In genomic region chr7:96708872-96709271, GRCh38 we compare ENCODE assay signal across 8 cellular contexts. TPM values are rescaled to one million over a fixed set of nuclear protein-coding genes. Genes with fewer than 3 reads are reported as not detected.
DNase-seq lines count a peak whose midpoint lies in the region; ATAC-seq, FAIRE-seq and TF ChIP-seq lines count a peak whose summit lies in the region.

No MANE protein-coding gene starts in this region.

- peak overlapping the region; percentile 97 for H3K4me3 Mint-ChIP-seq in stimulated activated naive CD8-positive, alpha-beta T cell treated with anti-CD3 and anti-CD28 coated beads, Interleukin-15, Interleukin-2, amounts not matched to agents 100 ng/mL and 50 ng/mL, for 24 hours

- ATAC-seq in stimulated activated naive CD8-positive, alpha-beta T cell treated with anti-CD3 and anti-CD28 coated beads, Interleukin-15, Interleukin-2, amounts not matched to agents 100 U/mL and 50 U/mL, for 24 hours: no peak
- ATAC-seq in pancreas (no peak), GM21723 (IDR thresholded peaks at IDR 0.05; ENCODE audit: unreplicated experiment) (no peak)

- no peak for TF ChIP-seq CTCF in pancreas (IDR thresholded peaks at IDR 0.05)

- H3K9me3 Mint-ChIP-seq in stimulated activated naive CD8-positive, alpha-beta T cell treated with anti-CD3 and anti-CD28 coated beads, Interleukin-15, Interleukin-2, amounts not matched to agents 100 ng/mL and 50 ng/mL, for 24 hours: peaks cover 18% of the 10 kb centered on the region

- peak overlapping the region; percentile 78 for H3K4me3 ChIP-seq in MG63
- peak overlapping the region; percentile 94 for H3K4me3 ChIP-seq in endocrine pancreas (ENCODE audit: control insufficient read depth, insufficient read depth, low read length)
- H3K4me3 ChIP-seq in pancreas: peak overlapping the region; percentile 37 to 90 (median 78)

- no peaks in the 10 kb centered on the region for H3K27me3 ChIP-seq in MG63
- H3K27me3 ChIP-seq in endocrine pancreas (ENCODE audit: control insufficient read depth, insufficient read depth, low read length): no peaks in the 10 kb centered on the region
- H3K27me3 ChIP-seq in pancreas: no peaks in the 10 kb centered on the region

- H3K36me3 Mint-ChIP-seq in stimulated activated naive CD8-positive, alpha-beta T cell treated with anti-CD3 and anti-CD28 coated beads, Interleukin-15, Interleukin-2, amounts not matched to agents 100 ng/mL and 50 ng/mL, for 24 hours (ENCODE audit: low read depth): peaks cover 32% of the 10 kb centered on the region

- WGBS in pancreas, 2 donors: 39 to 40% methylated on average over 5 of the region's 5 CpGs

- H3K4me1 Mint-ChIP-seq in stimulated activated naive CD8-positive, alpha-beta T cell treated with anti-CD3 and anti-CD28 coated beads, Interleukin-15, Interleukin-2, amounts not matched to agents 100 ng/mL and 50 ng/mL, for 24 hours (ENCODE audit: low read depth): peaks cover 41% of the 10 kb centered on the region

- H3K27ac Mint-ChIP-seq in stimulated activated naive CD8-positive, alpha-beta T cell treated with anti-CD3 and anti-CD28 coated beads, Interleukin-15, Interleukin-2, amounts not matched to agents 100 ng/mL and 50 ng/mL, for 24 hours: peak overlapping the region; percentile 97

- H3K9me3 ChIP-seq in MG63 (no peaks in the 10 kb centered on the region), endocrine pancreas (ENCODE audit: control insufficient read depth, low read length) (peaks cover 2% of the 10 kb centered on the region), pancreas (no peaks in the 10 kb centered on the region)

- H3K9ac ChIP-seq in endocrine pancreas (ENCODE audit: control insufficient read depth, insufficient read depth, low read length): peak overlapping the region; percentile 11

- DNase-seq in stimulated activated naive CD8-positive, alpha-beta T cell treated with anti-CD3 and anti-CD28 coated beads, Interleukin-15, Interleukin-2, amounts not matched to agents 100 U/mL and 50 U/mL, for 24 hours: no peak
- no peak for DNase-seq in MG63
- DNase-seq in pancreas: no peak
- no peak for DNase-seq in hypothalamus (lab: John Stamatoyannopoulos, UW)
- DNase-seq in NCI-H524 treated with DMSO at 0.1 percent for 48 hours (lab: John Stamatoyannopoulos, UW): no peak

- no peaks in the 10 kb centered on the region for H3K27me3 Mint-ChIP-seq in stimulated activated naive CD8-positive, alpha-beta T cell treated with anti-CD3 and anti-CD28 coated beads, Interleukin-15, Interleukin-2, amounts not matched to agents 100 ng/mL and 50 ng/mL, for 24 hours

- no peak for FAIRE-seq in pancreas (lab: Jason Lieb, UNC)

- peak overlapping the region in 1 of 4 donors; percentile 89 for H3K27ac ChIP-seq in pancreas

- H3K4me1 ChIP-seq in endocrine pancreas (ENCODE audit: control insufficient read depth, insufficient read depth, low read length): peaks cover 11% of the 10 kb centered on the region
- H3K4me1 ChIP-seq in pancreas: peaks cover 8 to 14% (median 9%) of the 10 kb centered on the region in 3 donors

- intact Hi-C loops in pancreas (cut with DNase I): no loop called here

- H3K36me3 ChIP-seq in MG63 (peaks cover 17% of the 10 kb centered on the region), endocrine pancreas (ENCODE audit: control insufficient read depth, insufficient read depth, low read length) (no peaks in the 10 kb centered on the region), pancreas (no peaks in the 10 kb centered on the region)

RNA-seq across cellular contexts. Expression of gene SEM1, which starts 0.8 kb away (rescaled TPM):
- total RNA-seq in MG63 (2014; rRNA removed; shearing (Covaris generic); ENCODE audit: low replicate concordance): 15.8 and 33.8 TPM in 2 replicates
- total RNA-seq in pancreas: 10 to 100 TPM; 10.1 to 16.8 (median 13.1) TPM
- 10 to 100 TPM; 45.0 to 57.8 TPM for polyA plus RNA-seq in pancreas
